In the genomic region with DNA sequence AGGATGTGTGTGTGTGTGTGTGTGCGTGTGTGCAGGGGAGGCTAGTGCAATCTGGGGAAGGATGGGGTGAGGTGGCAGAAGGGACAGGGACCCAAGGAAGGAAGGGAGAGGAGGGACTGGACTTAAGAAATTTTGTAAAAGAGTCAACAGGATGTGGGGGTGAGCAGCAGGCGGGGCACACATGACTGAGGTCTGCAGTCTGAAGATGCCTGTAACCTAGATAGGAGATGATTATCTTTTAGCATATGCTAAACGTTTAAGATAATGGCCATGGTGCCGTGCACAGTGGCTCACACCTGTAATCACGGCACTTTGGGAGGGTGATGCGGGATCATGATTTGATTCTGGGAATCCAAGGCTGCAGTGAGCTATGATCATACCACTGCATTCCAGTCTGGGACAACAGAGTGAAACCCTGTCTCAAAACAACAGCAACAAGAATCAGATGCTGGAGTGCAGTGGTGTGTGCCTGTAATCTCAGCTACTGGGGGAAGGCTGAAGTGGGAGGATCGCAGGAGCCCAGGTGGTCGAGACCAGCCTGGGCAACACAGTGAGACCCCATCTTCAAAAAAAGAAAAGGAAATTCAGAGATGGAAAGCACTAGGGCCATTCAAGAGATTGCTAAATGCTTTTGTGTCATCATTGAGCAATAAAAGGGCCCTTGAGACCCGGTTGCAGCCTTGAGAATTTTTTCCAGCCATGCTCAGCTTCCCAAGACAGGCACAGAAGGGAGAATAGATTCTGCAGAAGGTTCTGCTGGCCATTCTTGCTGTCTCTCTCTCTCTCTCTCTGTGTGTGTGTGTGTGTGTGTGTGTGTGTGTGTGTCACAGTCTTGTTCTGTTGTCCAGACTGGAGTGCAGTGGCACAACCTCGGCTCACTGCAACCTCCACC, we compare ENCODE assay signal across 9 cellular contexts. TPM values are rescaled to one million over a fixed set of nuclear protein-coding genes. Genes with fewer than 3 reads are reported as not detected.
DNase-seq lines count a peak whose midpoint lies in the region; ATAC-seq, FAIRE-seq and TF ChIP-seq lines count a peak whose summit lies in the region.
"Had no signal": no experiment of that assay in that cellular context is flagged by ENCODE, and none has a peak within 500 bp of the region (broad histone marks: within the 10 kb centered on the region; RNA-seq: fewer than 3 reads in every experiment).

No MANE protein-coding gene starts in this region.

- intact Hi-C loops in breast epithelium (cut with DNase I; ENCODE audit: low total_unique reads) (no loop called here), gastrocnemius medialis (cut with DNase I; ENCODE audit: low total_unique reads) (loop anchor here (10.0 kb wide), 1 partner anchor 613 kb away; a partner anchor contains a TSS)

- peaks cover 12% of the 10 kb centered on the region for H3K36me3 Mint-ChIP-seq in T-cell

- H3K4me1 ChIP-seq in breast epithelium: peaks cover 7% of the 10 kb centered on the region in 2 donors
- peaks cover 7 to 16% of the 10 kb centered on the region in 2 donors for H3K4me1 ChIP-seq in gastrocnemius medialis

- peak overlapping the region; percentile 73 to 90 (median 76) for H3K4me3 Mint-ChIP-seq in T-cell

- H3K9me3 Mint-ChIP-seq in T-cell: no peaks in the 10 kb centered on the region

- H3K27ac ChIP-seq in breast epithelium: peak overlapping the region; percentile 12 to 83
- peak overlapping the region in 3 of 4 donors; percentile 45 to 49 (median 47) for H3K27ac ChIP-seq in gastrocnemius medialis

- TF ChIP-seq POLR2A in GM12891 (IDR thresholded peaks at IDR 0.05; ENCODE audit: low read depth, low read length) (no peak), breast epithelium (IDR thresholded peaks at IDR 0.05) (no peak), gastrocnemius medialis (IDR thresholded peaks at IDR 0.05) (no peak)

- peak; percentile 67 for FAIRE-seq in GM12891 (lab: Jason Lieb, UNC)
- FAIRE-seq: islet of Langerhans had no signal

- H3K4me3 ChIP-seq in breast epithelium (peak overlapping the region in 1 of 3 donors; percentile 25), gastrocnemius medialis (no peak overlapping the region)

- POLR2A ChIA-PET in T-cell (lab: Charles Lee): no interaction called here

- no peak for TF ChIP-seq CTCF in breast epithelium (IDR thresholded peaks at IDR 0.05)
- TF ChIP-seq CTCF in gastrocnemius medialis (IDR thresholded peaks at IDR 0.05 in 4 of 5, conservative IDR thresholded peaks at IDR 0.05 in 1 of 5): no peak

- H3K27me3 ChIP-seq in breast epithelium (no peaks in the 10 kb centered on the region), gastrocnemius medialis (no peaks in the 10 kb centered on the region)

- CTCF ChIA-PET in T-cell (lab: Charles Lee): interaction anchor here in 1 of 2 donors (0.6 to 1.2 kb wide), 5 partner anchors 62 to 361 kb away, joined by 3 to 7 read pairs (median 3); a partner anchor contains a TSS

- ATAC-seq in T-cell (replicated peaks in 1 of 4) (peak; percentile 35 to 57 (median 47)), gastrocnemius medialis (no peak)

- DNase-seq in GM12891 (ENCODE audit: insufficient read length, low spot score): no peak
- peak; percentile 36 to 80 (median 62) for DNase-seq in T-cell
- no peak for DNase-seq in breast epithelium (ENCODE audit: low spot score in 2 of 2)
- DNase-seq in gastrocnemius medialis: no peak
- no peak for DNase-seq in NCI-H510A treated with DMSO at 0.1 percent for 48 hours (lab: John Stamatoyannopoulos, UW)
- no peak for DNase-seq in hippocampal formation (lab: John Stamatoyannopoulos, UW)
- DNase-seq in COLO829 (ENCODE audit: low spot score): no peak
- DNase-seq in iPS-NIHi11 (ENCODE audit: low spot score): no peak

- no peaks in the 10 kb centered on the region for H3K36me3 ChIP-seq in breast epithelium
- no peaks in the 10 kb centered on the region for H3K36me3 ChIP-seq in gastrocnemius medialis

- H3K27me3 Mint-ChIP-seq in T-cell: no peaks in the 10 kb centered on the region

- H3K4me1 Mint-ChIP-seq in T-cell: peaks cover 58 to 71% (median 58%) of the 10 kb centered on the region in 3 donors

- in situ Hi-C loops in gastrocnemius medialis (cut with MboI; ENCODE audit: low sequenced_read_pairs in 4 of 4): no loop called here

- H3K27ac Mint-ChIP-seq in T-cell: peak overlapping the region; percentile 99 to 100

- no peaks in the 10 kb centered on the region for H3K9me3 ChIP-seq in breast epithelium
- no peaks in the 10 kb centered on the region for H3K9me3 ChIP-seq in gastrocnemius medialis

TF ChIP-seq in GM12891, 5 proteins besides CTCF, POLR2A, EP300 and RAD21:
- no peak for TF ChIP-seq POLR2AphosphoS5 (IDR thresholded peaks at IDR 0.05; ENCODE audit: low read depth, low read length)

RNA-seq across cellular contexts. Expression of a gene that starts 3.8 kb away (rescaled TPM):
- polyA plus RNA-seq in GM12891 (2012; ENCODE audit: low read depth, missing spikeins): 15.6 TPM
- total RNA-seq in T-cell (10 to 100 TPM; 34.4 to 78.6 (median 67.2) TPM), breast epithelium (10 to 100 TPM in 1 of 3 donors, 1 to 10 TPM in 2; 7.4 to 13.5 (median 7.5) TPM), gastrocnemius medialis (10 to 100 TPM in 1 of 4 donors, 1 to 10 TPM in 3; 4.7 to 13.3 (median 6.9) TPM)

RNA-seq across cellular contexts. Expression of a gene that starts 15.4 kb away (rescaled TPM):
- 0.36 TPM for polyA plus RNA-seq in GM12891 (2012; ENCODE audit: low read depth, missing spikeins)
- total RNA-seq in T-cell (1 to 10 TPM; 2.2 to 5.1 (median 3.8) TPM), breast epithelium (under 1 TPM; 0.16 to 0.73 (median 0.33) TPM), gastrocnemius medialis (under 1 TPM in 2 of 4 donors, not detected in 2; 0.16 to 0.27 TPM)

RNA-seq across cellular contexts. Expression of a gene that starts 59.4 kb away (rescaled TPM):
- 7.4 TPM for polyA plus RNA-seq in GM12891 (2012; ENCODE audit: low read depth, missing spikeins)
- total RNA-seq in T-cell: 100 to 1,000 TPM; 109 to 363 (median 277) TPM
- total RNA-seq in breast epithelium: 10 to 100 TPM in 2 of 3 donors, 1 to 10 TPM in 1; 8.5 to 31.0 (median 11.3) TPM
- 1 to 10 TPM in 3 of 4 donors, under 1 TPM in 1; 0.24 to 4.0 (median 1.8) TPM for total RNA-seq in gastrocnemius medialis

Comparison
In these comparisons a context has a peak if more than half of its experiments do, and no peak if none do; other contexts are left out.
1. DNase-seq: peak in T-cell (34 of 34); none in GM12891 (single experiment), breast epithelium (0 of 2), gastrocnemius medialis (0 of 2), NCI-H510A treated with DMSO at 0.1 percent for 48 hours (single experiment), hippocampal formation (0 of 2), COLO829 (single experiment) and iPS-NIHi11 (single experiment).
2. ATAC-seq: peak in T-cell (4 of 4); none in gastrocnemius medialis (0 of 2).